ENCODE assay signal across 7 cellular contexts in the genomic region with DNA sequence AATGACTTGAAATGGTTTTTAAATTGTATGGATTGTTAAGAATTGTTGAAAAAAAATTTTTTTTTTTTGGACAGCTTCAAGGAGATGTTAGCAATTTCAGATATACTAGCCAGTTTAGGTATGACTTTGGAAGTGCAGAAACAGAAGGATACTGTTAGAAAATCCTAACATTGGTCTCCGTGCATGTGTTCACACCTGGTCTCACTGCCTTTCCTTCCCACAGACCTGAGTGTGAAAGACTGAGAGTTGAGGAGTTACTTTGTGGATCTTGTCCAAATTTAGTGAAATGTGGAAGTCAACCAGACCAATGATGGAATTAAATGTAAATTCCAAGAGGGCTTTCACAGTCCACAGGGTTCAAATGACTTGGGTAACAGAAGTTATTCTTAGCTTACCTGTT.
"Had no signal": no experiment of that assay in that cellular context is flagged by ENCODE, and none has a peak within 500 bp of the region (broad histone marks: within the 10 kb centered on the region; RNA-seq: fewer than 3 reads in every experiment).

No MANE protein-coding gene starts in this region.

- DNase-seq: IMR-90, KBM-7, KG1 had no signal

- H3K27ac ChIP-seq: HL-60 had no signal

- FAIRE-seq: HepG2, HTR-8/SVneo, K562 had no signal

- H3K4me3 ChIP-seq: K562 had no signal
